ENCODE assay signal across 1 cellular context in genomic region chr16:28531777-28532744, GRCh38.
TF ChIP-seq lines count a peak whose summit lies in the region.

No MANE protein-coding gene starts in this region.

TF ChIP-seq in HepG2, 621 proteins besides CTCF, POLR2A, EP300 and RAD21 (continued from another document):
- TF ChIP-seq ZNF740 (CRISPR knock-in tag; IDR thresholded peaks at IDR 0.05) (0 out of 2 replicates have a peak, but pooled peaks have one; percentile 5), HHEX (CRISPR knock-in tag; IDR thresholded peaks at IDR 0.05) (no peak), SP1 (IDR thresholded peaks at IDR 0.05) (no peak), SP1 (CRISPR knock-in tag; IDR thresholded peaks at IDR 0.05) (peak; percentile 36; the same call in 1 of the 2 replicates), KLF16 (CRISPR knock-in tag; IDR thresholded peaks at IDR 0.05) (0 out of 4 replicates have a peak, but pooled peaks of 1 of the 2 experiments have one; percentile 44), ZMYM3 (CRISPR knock-in tag; IDR thresholded peaks at IDR 0.05) (peak; percentile 58; the same call in 1 of the 2 replicates), HCFC1 (IDR thresholded peaks at IDR 0.05; ENCODE audit: low read depth, low read length) (no peak), ZNF800 (CRISPR knock-in tag; IDR thresholded peaks at IDR 0.05) (no peak), TIGD3 (CRISPR knock-in tag; IDR thresholded peaks at IDR 0.05; ENCODE audit: borderline replicate concordance) (no peak), ZFP1 (CRISPR knock-in tag; IDR thresholded peaks at IDR 0.05) (0 out of 2 replicates have a peak, but pooled peaks have one; percentile 15), POLR2AphosphoS5 (IDR thresholded peaks at IDR 0.05; ENCODE audit: low read depth, low read length) (peak; percentile 30; the same call in 1 of the 2 replicates), ZNF770 (CRISPR knock-in tag; IDR thresholded peaks at IDR 0.05) (peak; percentile 90), POLR2G (IDR thresholded peaks at IDR 0.05; ENCODE audit: low read depth, low read length) (peak; percentile 41; the same call in 1 of the 2 replicates), ELF4 (CRISPR knock-in tag; IDR thresholded peaks at IDR 0.05; ENCODE audit: borderline replicate concordance) (no peak), PHF21A (CRISPR knock-in tag; IDR thresholded peaks at IDR 0.05) (peak; percentile 65; the same call in 1 of the 2 replicates), YEATS2 (CRISPR knock-in tag; IDR thresholded peaks at IDR 0.05; ENCODE audit: borderline replicate concordance) (peak; percentile 43; the same call in 1 of the 2 replicates), SP5 (CRISPR knock-in tag; IDR thresholded peaks at IDR 0.05; ENCODE audit: borderline replicate concordance, low read depth) (peak; percentile 63), ELF3 (CRISPR knock-in tag; IDR thresholded peaks at IDR 0.05) (0 out of 2 replicates have a peak, but pooled peaks have one; percentile 18)
